ENCODE assay signal across 27 cellular contexts in the genomic region with DNA sequence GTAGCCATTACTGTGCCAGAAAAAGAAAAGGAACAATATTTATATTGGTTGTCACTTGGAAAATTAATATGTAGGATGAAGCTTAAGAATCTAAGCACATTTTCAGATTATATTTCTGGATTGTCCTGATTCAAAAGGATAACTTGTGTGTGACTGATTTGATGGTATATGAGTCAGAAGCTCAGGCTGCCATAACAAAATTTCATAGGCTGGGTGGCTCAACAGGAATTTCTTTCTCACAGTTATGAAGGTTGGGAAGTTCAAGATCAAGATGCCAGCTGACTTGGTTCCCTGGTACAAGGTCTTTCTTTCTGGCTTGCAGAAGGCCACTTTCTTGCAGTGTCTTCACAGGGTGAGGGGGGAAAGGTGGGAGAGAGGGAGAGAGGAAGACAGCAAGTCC.
DNase-seq lines count a peak whose midpoint lies in the region; ATAC-seq and TF ChIP-seq lines count a peak whose summit lies in the region.
"Had no signal": no experiment of that assay in that cellular context is flagged by ENCODE, and none has a peak within 500 bp of the region (broad histone marks: within the 10 kb centered on the region; RNA-seq: fewer than 3 reads in every experiment).

No MANE protein-coding gene starts in this region.

- H2BK12ac ChIP-seq in mesenchymal stem cell (ENCODE audit: low read length in 2 of 2): no peak overlapping the region

- no peak for TF ChIP-seq EP300 in sigmoid colon (IDR thresholded peaks at IDR 0.05)

- POLR2A ChIA-PET in PC-3 (lab: Charles Lee; ENCODE audit: unreplicated experiment): no interaction called here

- H3K4me1 ChIP-seq in PC-3 (ENCODE audit: insufficient read depth, low read length) (peaks cover 9% of the 10 kb centered on the region), mesenchymal stem cell (ENCODE audit: control insufficient read depth, insufficient read depth, low read depth, low read length) (no peaks in the 10 kb centered on the region), sigmoid colon (peaks cover 0 to 23% (median 14%) of the 10 kb centered on the region in 4 donors)
- H3K4me1 ChIP-seq: prostate gland had no signal

- H3K4me3 ChIP-seq in PC-3 (ENCODE audit: low read length) (no peak overlapping the region), mesenchymal stem cell (ENCODE audit: insufficient read depth in 1 of 2, low read depth in 1 of 2, low read length in 2 of 2) (no peak overlapping the region), sigmoid colon (no peak overlapping the region)
- H3K4me3 ChIP-seq: cardiac muscle cell, prostate gland, skin epidermis, thyroid gland had no signal

- H3K4me2 ChIP-seq in PC-3 (ENCODE audit: low read length): peak overlapping the region; percentile 8; the same call in 1 of the 2 replicates
- H3K4me2 ChIP-seq in mesenchymal stem cell (ENCODE audit: low read length, poor library complexity, severe bottlenecking): no peak overlapping the region

- H3K4me3 Mint-ChIP-seq in chondrocyte (ENCODE audit: unreplicated experiment): no peak overlapping the region
- H3K4me3 Mint-ChIP-seq: activated CD8-positive, alpha-beta memory T cell treated with anti-CD3 and anti-CD28 coated beads, Interleukin-2, amount 10 ng/mL, durations not matched to agents 7 days and 5 days; activated T-helper 1 cell treated with anti-CD3 and anti-CD28 coated beads, Interleukin-12 subunit alpha, Interleukin-12 subunit beta, Interleukin-2, Interleukin-4 antibody, amounts not matched to agents 30 ng/mL and 10 ng/mL and 1 ng/mL, durations not matched to agents 14 hours and 24 hours and 36 hours; CD8-positive, alpha-beta memory T cell had no signal

- H3K27me3 ChIP-seq in PC-3 (ENCODE audit: low read length): no peaks in the 10 kb centered on the region
- no peaks in the 10 kb centered on the region for H3K27me3 ChIP-seq in mesenchymal stem cell (ENCODE audit: control insufficient read depth in 1 of 2, insufficient read depth in 1 of 2, low read length in 2 of 2)
- no peaks in the 10 kb centered on the region for H3K27me3 ChIP-seq in sigmoid colon
- H3K27me3 ChIP-seq: cardiac muscle cell, thyroid gland had no signal

- H2BK5ac ChIP-seq in mesenchymal stem cell (ENCODE audit: low read depth, low read length, poor library complexity, severe bottlenecking): no peak overlapping the region

- TF ChIP-seq CTCF in PC-3 (conservative IDR thresholded peaks at IDR 0.05; ENCODE audit: low read depth, low read length) (no peak), chondrocyte (IDR thresholded peaks at IDR 0.05) (no peak), sigmoid colon (IDR thresholded peaks at IDR 0.05) (no peak)

- intact Hi-C loops in PC-3 (cut with micrococcal nuclease): no loop called here
- intact Hi-C loops in sigmoid colon (cut with DNase I): no loop called here

- CTCF ChIA-PET in PC-3 (lab: Charles Lee): no interaction called here

- DNase-seq in EH (ENCODE audit: low read depth): peak; percentile 65
- DNase-seq in PC-3: peak; percentile 54
- DNase-seq in chondrocyte (ENCODE audit: low spot score): no peak
- no peak for DNase-seq in mesenchymal stem cell
- DNase-seq in sigmoid colon: no peak
- DNase-seq: activated CD4-positive, alpha-beta T cell treated with anti-CD3 and anti-CD28 coated beads for 48 hours; activated CD8-positive, alpha-beta memory T cell treated with anti-CD3 and anti-CD28 coated beads, Interleukin-2, amount 10 ng/mL, durations not matched to agents 7 days and 5 days; CD8-positive, alpha-beta memory T cell; DMS79; NCI-H1417; NCI-H2107; NCI-H524 treated with DMSO at 0.1 percent for 48 hours; stimulated activated CD4-positive, alpha-beta T cell treated with anti-CD3 and anti-CD28 coated beads, Interleukin-2, amount 100 ng/mL, for 24 hours; stimulated activated naive CD8-positive, alpha-beta T cell treated with anti-CD3 and anti-CD28 coated beads, Interleukin-15, Interleukin-2, amounts not matched to agents 100 U/mL and 50 U/mL, for 24 hours; thyroid gland had no signal

- H3K4ac ChIP-seq in mesenchymal stem cell (ENCODE audit: low read depth in 1 of 2, low read length in 2 of 2): no peak overlapping the region

- H3K27ac ChIP-seq in PC-3 (ENCODE audit: low read length) (peak overlapping the region; percentile 49), mesenchymal stem cell (ENCODE audit: low read length, poor library complexity, severe bottlenecking) (no peak overlapping the region), sigmoid colon (no peak overlapping the region)
- H3K27ac ChIP-seq: cardiac muscle cell, epithelial cell of prostate, prostate gland, skin epidermis, thyroid gland had no signal

- H3K27ac Mint-ChIP-seq in chondrocyte (ENCODE audit: unreplicated experiment): peak overlapping the region; percentile 92
- H3K27ac Mint-ChIP-seq: activated CD8-positive, alpha-beta memory T cell treated with anti-CD3 and anti-CD28 coated beads, Interleukin-2, amount 10 ng/mL, durations not matched to agents 7 days and 5 days; activated T-helper 1 cell treated with anti-CD3 and anti-CD28 coated beads, Interleukin-12 subunit alpha, Interleukin-12 subunit beta, Interleukin-2, Interleukin-4 antibody, amounts not matched to agents 30 ng/mL and 10 ng/mL and 1 ng/mL, durations not matched to agents 14 hours and 24 hours and 36 hours had no signal

- peaks cover 35% of the 10 kb centered on the region for H3K4me1 Mint-ChIP-seq in chondrocyte (ENCODE audit: low read depth)
- H3K4me1 Mint-ChIP-seq: activated CD8-positive, alpha-beta memory T cell treated with anti-CD3 and anti-CD28 coated beads, Interleukin-2, amount 10 ng/mL, durations not matched to agents 7 days and 5 days had no signal

- no peak overlapping the region for H2AK5ac ChIP-seq in mesenchymal stem cell (ENCODE audit: low read length, severe bottlenecking)

- H4K20me1 ChIP-seq in PC-3 (ENCODE audit: low read length): no peaks in the 10 kb centered on the region

- BruUV-seq in PC-3 (replicated peaks; lab: Mats Ljungman, UMichigan): no TSS peak

- no peak overlapping the region for H2BK15ac ChIP-seq in mesenchymal stem cell (ENCODE audit: low read depth, poor library complexity, severe bottlenecking)

- H3K9ac ChIP-seq in PC-3 (ENCODE audit: low read length) (no peak overlapping the region), mesenchymal stem cell (ENCODE audit: low read length) (no peak overlapping the region)

- H3K9me2 ChIP-seq in PC-3 (replicated peaks; ENCODE audit: low read length): no peaks in the 10 kb centered on the region

- no peaks in the 10 kb centered on the region for H3K36me3 Mint-ChIP-seq in chondrocyte (ENCODE audit: low read depth)
- H3K36me3 Mint-ChIP-seq: activated CD8-positive, alpha-beta memory T cell treated with anti-CD3 and anti-CD28 coated beads, Interleukin-2, amount 10 ng/mL, durations not matched to agents 7 days and 5 days; CD8-positive, alpha-beta memory T cell had no signal

- no peak overlapping the region for H3K14ac ChIP-seq in mesenchymal stem cell (ENCODE audit: low read length in 2 of 2)

- no peaks in the 10 kb centered on the region for H3K36me3 ChIP-seq in PC-3 (ENCODE audit: low read depth, low read length)
- no peaks in the 10 kb centered on the region for H3K36me3 ChIP-seq in mesenchymal stem cell (ENCODE audit: control insufficient read depth in 1 of 2, insufficient read depth in 2 of 2, low read depth in 1 of 2, low read length in 2 of 2)
- H3K36me3 ChIP-seq in sigmoid colon: no peaks in the 10 kb centered on the region
- H3K36me3 ChIP-seq: cardiac muscle cell, prostate gland, thyroid gland had no signal

- ATAC-seq in PC-3 (peak; percentile 71), HG03280 (IDR thresholded peaks at IDR 0.05; ENCODE audit: unreplicated experiment) (no peak), HG02884 (IDR thresholded peaks at IDR 0.05; ENCODE audit: unreplicated experiment) (no peak), GM19467 (IDR thresholded peaks at IDR 0.05; ENCODE audit: unreplicated experiment) (no peak)
- ATAC-seq: activated CD8-positive, alpha-beta memory T cell treated with anti-CD3 and anti-CD28 coated beads, Interleukin-2, amount 10 ng/mL, durations not matched to agents 7 days and 5 days; HCT116; HepG2; left lobe of liver; Right ventricle myocardium inferior; stimulated activated naive CD8-positive, alpha-beta T cell treated with anti-CD3 and anti-CD28 coated beads, Interleukin-15, Interleukin-2, amounts not matched to agents 100 U/mL and 50 U/mL, for 24 hours had no signal

- no peaks in the 10 kb centered on the region for H3K9me3 Mint-ChIP-seq in chondrocyte (ENCODE audit: low read depth)
- H3K9me3 Mint-ChIP-seq: activated T-helper 1 cell treated with anti-CD3 and anti-CD28 coated beads, Interleukin-12 subunit alpha, Interleukin-12 subunit beta, Interleukin-2, Interleukin-4 antibody, amounts not matched to agents 30 ng/mL and 10 ng/mL and 1 ng/mL, durations not matched to agents 14 hours and 24 hours and 36 hours; CD8-positive, alpha-beta memory T cell had no signal

- H4K8ac ChIP-seq in mesenchymal stem cell (ENCODE audit: low read length): no peak overlapping the region

- no peak overlapping the region for H3K23ac ChIP-seq in mesenchymal stem cell (ENCODE audit: low read length in 2 of 2)

- no peaks in the 10 kb centered on the region for H3F3A ChIP-seq in PC-3 (ENCODE audit: low read length, unreplicated experiment)

- H3K9me3 ChIP-seq in PC-3 (ENCODE audit: low read length) (no peaks in the 10 kb centered on the region), mesenchymal stem cell (ENCODE audit: control insufficient read depth, low read length) (no peaks in the 10 kb centered on the region), sigmoid colon (no peaks in the 10 kb centered on the region)
- H3K9me3 ChIP-seq: prostate gland, thyroid gland had no signal

- no peaks in the 10 kb centered on the region for H3K27me3 Mint-ChIP-seq in chondrocyte (ENCODE audit: low read depth)
- H3K27me3 Mint-ChIP-seq: activated CD8-positive, alpha-beta memory T cell treated with anti-CD3 and anti-CD28 coated beads, Interleukin-2, amount 10 ng/mL, durations not matched to agents 7 days and 5 days had no signal

- TF ChIP-seq POLR2A in sigmoid colon (IDR thresholded peaks at IDR 0.05): no peak

- H3K79me2 ChIP-seq in PC-3 (ENCODE audit: low read length): no peaks in the 10 kb centered on the region

- no peak overlapping the region for H2BK120ac ChIP-seq in mesenchymal stem cell (ENCODE audit: low read depth, low read length)

- no peak overlapping the region for H2AFZ ChIP-seq in PC-3 (ENCODE audit: low read length)
- H2AFZ ChIP-seq in mesenchymal stem cell (ENCODE audit: low read depth, low read length): peak overlapping the region; percentile 4

- H3K79me1 ChIP-seq in mesenchymal stem cell (replicated peaks; ENCODE audit: low read length, poor library complexity, severe bottlenecking): peaks cover 17% of the 10 kb centered on the region

- H3K18ac ChIP-seq in mesenchymal stem cell (ENCODE audit: low read depth in 1 of 2, low read length in 2 of 2): no peak overlapping the region

- H4K91ac ChIP-seq in mesenchymal stem cell (ENCODE audit: low read length): no peak overlapping the region

Comparison
In these comparisons a context has a peak if more than half of its experiments do, and no peak if none do; other contexts are left out.
1. DNase-seq: peak in EH (single experiment) and PC-3 (single experiment); none in chondrocyte (single experiment), mesenchymal stem cell (single experiment) and sigmoid colon (single experiment).